Comparison of ENCODE assay signal across 9 cellular contexts in genomic region chr22:46076651-46077339, GRCh38.
DNase-seq lines count a peak whose midpoint lies in the region; ATAC-seq, FAIRE-seq and TF ChIP-seq lines count a peak whose summit lies in the region.
"Had no signal": no experiment of that assay in that cellular context is flagged by ENCODE, and none has a peak within 500 bp of the region (broad histone marks: within the 10 kb centered on the region; RNA-seq: fewer than 3 reads in every experiment).

No MANE protein-coding gene starts in this region.

- H3K27ac ChIP-seq in mammary epithelial cell (ENCODE audit: insufficient read depth, low read depth, low read length), result peak overlapping the region; percentile 94
- peak overlapping the region; percentile 84 to 98 for H3K27ac ChIP-seq in kidney (ENCODE audit: low read depth in 2 of 2, low read length in 2 of 2)
- H3K27ac ChIP-seq in testis, result peak overlapping the region; percentile 97 to 98

- H3K9me3 ChIP-seq in mammary epithelial cell (replicated peaks; ENCODE audit: insufficient read depth, low read length), result no peaks in the 10 kb centered on the region
- no peaks in the 10 kb centered on the region for H3K9me3 ChIP-seq in kidney (ENCODE audit: control insufficient read depth in 1 of 2, low read length in 2 of 2)
- H3K9me3 ChIP-seq in testis, result no peaks in the 10 kb centered on the region

- H4K20me1 ChIP-seq in mammary epithelial cell (ENCODE audit: insufficient read depth, low read length), result no peaks in the 10 kb centered on the region

- no peak for TF ChIP-seq EP300 in Ishikawa (IDR thresholded peaks at IDR 0.05; ENCODE audit: borderline replicate concordance)

- peaks cover 100% of the 10 kb centered on the region for H3K79me2 ChIP-seq in mammary epithelial cell (ENCODE audit: insufficient read depth, low read length)

- peak overlapping the region; percentile 97 for H3K4me2 ChIP-seq in mammary epithelial cell (ENCODE audit: insufficient read depth, low read depth, low read length)

- peak overlapping the region; percentile 98 for H3K9ac ChIP-seq in mammary epithelial cell (ENCODE audit: insufficient read depth, low read length)
- H3K9ac ChIP-seq in kidney (ENCODE audit: low read length in 2 of 2), result peak overlapping the region; percentile 13 to 93

- H3K4me1 ChIP-seq in mammary epithelial cell (ENCODE audit: insufficient read depth, low read length) (peaks cover 46% of the 10 kb centered on the region), kidney (ENCODE audit: control insufficient read depth in 1 of 2, insufficient read depth in 1 of 2, low read depth in 1 of 2, low read length in 2 of 2) (peaks cover 46 to 54% of the 10 kb centered on the region in 2 donors), testis (peaks cover 40% of the 10 kb centered on the region)

- FAIRE-seq in kidney (lab: Jason Lieb, UNC), result no peak

- no peak for TF ChIP-seq RAD21 in Ishikawa (IDR thresholded peaks at IDR 0.05; ENCODE audit: low read depth)

- CTCF ChIA-PET in mammary epithelial cell (lab: Charles Lee; ENCODE audit: low non-redundant PET), result no interaction called here

- no peak for ATAC-seq in esophagus mucosa

- 3% methylated on average over 17 of the region's 23 CpGs for WGBS in mammary epithelial cell (ENCODE audit: low coverage, missing lambda C conversion rate)
- WGBS in testis, 2 donors, result 28 to 39% methylated on average over 23 of the region's 23 CpGs

- intact Hi-C loops in mammary epithelial cell (cut with micrococcal nuclease) (loop anchor here (2.0 kb wide), 1 partner anchor 14 kb away; no protein-coding TSS in a partner anchor), kidney (cut with DNase I) (no loop called here), testis (cut with DNase I; ENCODE audit: low total_unique reads) (no loop called here)

- peak overlapping the region; percentile 80 to 99 (median 93) for H3K4me3 ChIP-seq in mammary epithelial cell (replicated peaks in 1 of 3; ENCODE audit: insufficient read depth in 1 of 3, low read depth in 2 of 3, low read length in 3 of 3)
- peak overlapping the region; percentile 51 to 90 for H3K4me3 ChIP-seq in kidney (ENCODE audit: low read length in 2 of 2)
- H3K4me3 ChIP-seq in testis, result peak overlapping the region; percentile 8 to 86

- H3K27me3 ChIP-seq in mammary epithelial cell (ENCODE audit: insufficient read depth, low read length) (no peaks in the 10 kb centered on the region), testis (no peaks in the 10 kb centered on the region)

- dilution Hi-C loops in mammary epithelial cell (cut with HindIII; ENCODE audit: low sequenced_read_pairs), result no loop called here

- TF ChIP-seq POLR2A in testis (IDR thresholded peaks at IDR 0.05), result no peak

- no peak for TF ChIP-seq CTCF in mammary epithelial cell (conservative IDR thresholded peaks at IDR 0.05 in 1 of 2, IDR thresholded peaks at IDR 0.05 in 1 of 2; ENCODE audit: extremely low read depth in 1 of 2, insufficient read depth in 1 of 2, low read depth in 1 of 2, low read length in 2 of 2)
- TF ChIP-seq CTCF in kidney (IDR thresholded peaks at IDR 0.05; ENCODE audit: borderline replicate concordance, extremely low read depth, insufficient read depth), result no peak
- TF ChIP-seq CTCF in testis (IDR thresholded peaks at IDR 0.05), result no peak
- no peak for TF ChIP-seq CTCF in GM10266 (IDR thresholded peaks at IDR 0.05; ENCODE audit: control insufficient read depth, insufficient read depth, low read depth, missing control alignments)

- in situ Hi-C loops in mammary epithelial cell (cut with MboI; ENCODE audit: low sequenced_read_pairs in 2 of 2), result no loop called here

- peaks cover 5% of the 10 kb centered on the region for H3K36me3 ChIP-seq in mammary epithelial cell (ENCODE audit: insufficient read depth, low read length)
- H3K36me3 ChIP-seq in kidney (ENCODE audit: control insufficient read depth in 1 of 2, insufficient read depth in 2 of 2, low read length in 2 of 2), result peaks cover 2 to 9% of the 10 kb centered on the region in 2 donors
- no peaks in the 10 kb centered on the region for H3K36me3 ChIP-seq in testis (ENCODE audit: low read depth, missing control alignments)

- no TSS peak for BruUV-seq in mammary epithelial cell (replicated peaks; lab: Mats Ljungman, UMichigan)

- H2AFZ ChIP-seq in mammary epithelial cell (ENCODE audit: low read depth, low read length), result no peak overlapping the region

- DNase-seq in mammary epithelial cell, result peak; percentile 77
- peak; percentile 77 for DNase-seq in kidney
- peak; percentile 58 for DNase-seq in testis
- no peak for DNase-seq in NCI-H1092 treated with DMSO at 0.1 percent for 48 hours (lab: John Stamatoyannopoulos, UW)
- no peak for DNase-seq in GM10266 (ENCODE audit: extremely low spot score)
- DNase-seq in HuH-7 (ENCODE audit: low spot score), result no peak
- DNase-seq: activated CD4-positive, alpha-beta T cell treated with anti-CD3 and anti-CD28 coated beads for 48 hours had no signal

TF ChIP-seq in Ishikawa, 13 proteins besides CTCF, POLR2A, EP300 and RAD21:
- TF ChIP-seq FOXM1 (IDR thresholded peaks at IDR 0.05; ENCODE audit: borderline replicate concordance, low read depth) (0 out of 2 replicates have a peak, but pooled peaks have one; percentile 13), ZBTB7A (IDR thresholded peaks at IDR 0.05; ENCODE audit: low read depth) (no peak), CREB1 (IDR thresholded peaks at IDR 0.05; ENCODE audit: low read depth) (no peak), NFIC (IDR thresholded peaks at IDR 0.05) (no peak), TAF1 (IDR thresholded peaks at IDR 0.05; ENCODE audit: low read depth) (no peak), TEAD4 (IDR thresholded peaks at IDR 0.05) (peak; percentile 4; the same call in 1 of the 2 replicates), TCF12 (IDR thresholded peaks at IDR 0.05; ENCODE audit: low read depth) (0 out of 2 replicates have a peak, but pooled peaks have one; percentile 20), YY1 (IDR thresholded peaks at IDR 0.05; ENCODE audit: low read depth) (no peak)
- TF ChIP-seq, protein P1, sequence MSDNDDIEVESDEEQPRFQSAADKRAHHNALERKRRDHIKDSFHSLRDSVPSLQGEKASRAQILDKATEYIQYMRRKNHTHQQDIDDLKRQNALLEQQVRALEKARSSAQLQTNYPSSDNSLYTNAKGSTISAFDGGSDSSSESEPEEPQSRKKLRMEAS (IDR thresholded peaks at IDR 0.05), result peak; percentile 12; the same call in 1 of the 2 replicates

Comparison
In these comparisons a context has a peak if more than half of its experiments do, and no peak if none do; other contexts are left out.
1. DNase-seq: peak in mammary epithelial cell (single experiment), kidney (single experiment) and testis (single experiment); none in NCI-H1092 treated with DMSO at 0.1 percent for 48 hours (single experiment), GM10266 (single experiment) and HuH-7 (single experiment).
2. Peak in every context shown above with its lines, with median percentiles within 50 percentile points of each other: H3K27ac ChIP-seq and H3K4me3 ChIP-seq.